In genomic region chr6:24876496-24877465, GRCh38 we compare ENCODE assay signal across 1 cellular context.
TF ChIP-seq lines count a peak whose summit lies in the region.

No MANE protein-coding gene starts in this region.

TF ChIP-seq in H1, 55 proteins besides CTCF, POLR2A, EP300 and RAD21:
- peak; percentile 93 for TF ChIP-seq JUND (IDR thresholded peaks at IDR 0.05; ENCODE audit: low read length)
- TF ChIP-seq CHD7 (IDR thresholded peaks at IDR 0.05; ENCODE audit: insufficient replicate concordance, low read length) = no peak
- no peak for TF ChIP-seq CREB1 (IDR thresholded peaks at IDR 0.05)
- TF ChIP-seq TBP (IDR thresholded peaks at IDR 0.05; ENCODE audit: low read depth, low read length) = peak; percentile 80
- no peak for TF ChIP-seq TCF12 (IDR thresholded peaks at IDR 0.05; ENCODE audit: low read depth, low read length)
- peak; percentile 79 for TF ChIP-seq POLR2AphosphoS5 (IDR thresholded peaks at IDR 0.05; ENCODE audit: low read depth, low read length)
- TF ChIP-seq GTF2F1 (IDR thresholded peaks at IDR 0.05; ENCODE audit: borderline replicate concordance, low read depth, low read length) = peak; percentile 58; the same call in 1 of the 2 replicates
- no peak for TF ChIP-seq CTBP2 (IDR thresholded peaks at IDR 0.05; ENCODE audit: borderline replicate concordance, insufficient read depth, insufficient read length, low read length)
- TF ChIP-seq PHF8 (conservative IDR thresholded peaks at IDR 0.05; ENCODE audit: low read depth, low read length) = 0 out of 2 replicates have a peak, but pooled peaks have one; percentile 17
- TF ChIP-seq BCL11A (IDR thresholded peaks at IDR 0.05; ENCODE audit: low read depth in 2 of 2, low read length in 2 of 2) = no peak
- no peak for TF ChIP-seq RFX5 (IDR thresholded peaks at IDR 0.05; ENCODE audit: borderline replicate concordance, low read depth, low read length)
- TF ChIP-seq HDAC6 (IDR thresholded peaks at IDR 0.05; ENCODE audit: low read depth, low read length) = no peak
- TF ChIP-seq RBBP5 (IDR thresholded peaks at IDR 0.05; ENCODE audit: borderline replicate concordance, low read depth, low read length) = peak; percentile 94
- TF ChIP-seq TAF1 (IDR thresholded peaks at IDR 0.05; ENCODE audit: low read depth, low read length) = peak; percentile 75
- no peak for TF ChIP-seq MAX (IDR thresholded peaks at IDR 0.05)
- TF ChIP-seq TEAD4 (IDR thresholded peaks at IDR 0.05; ENCODE audit: low read depth, low read length) = peak; percentile 95
- no peak for TF ChIP-seq GABPA (IDR thresholded peaks at IDR 0.05; ENCODE audit: borderline replicate concordance, insufficient read depth, low read length)
- TF ChIP-seq SIX5 (IDR thresholded peaks at IDR 0.05; ENCODE audit: low read depth, low read length) = no peak
- TF ChIP-seq ASH2L (IDR thresholded peaks at IDR 0.05; ENCODE audit: low read length) = peak; percentile 90
- TF ChIP-seq BACH1 (IDR thresholded peaks at IDR 0.05; ENCODE audit: low read length) = peak; percentile 88
- TF ChIP-seq SIN3A (conservative IDR thresholded peaks at IDR 0.05 in 1 of 2, IDR thresholded peaks at IDR 0.05 in 1 of 2; ENCODE audit: low read depth in 1 of 2, low read length in 2 of 2) = no peak
- TF ChIP-seq JUN (IDR thresholded peaks at IDR 0.05; ENCODE audit: low read depth, low read length) = peak; percentile 71; the same call in 1 of the 2 replicates
- no peak for TF ChIP-seq CHD1 (IDR thresholded peaks at IDR 0.05; ENCODE audit: low read depth, low read length)
- peak; percentile 33; the same call in 1 of the 2 replicates for TF ChIP-seq SP1 (IDR thresholded peaks at IDR 0.05; ENCODE audit: low read depth, low read length)
- TF ChIP-seq MAFK (IDR thresholded peaks at IDR 0.05; ENCODE audit: low read depth, low read length) = peak; percentile 69; the same call in 1 of the 2 replicates
